Comparison of ENCODE assay signal across 1 cellular context in genomic region chr5:131795879-131796792, GRCh38.
TF ChIP-seq lines count a peak whose summit lies in the region.

No MANE protein-coding gene starts in this region.

TF ChIP-seq in HepG2, 621 proteins besides CTCF, POLR2A, EP300 and RAD21 (continued from another document and continues in another):
- TF ChIP-seq ZBTB34 (CRISPR knock-in tag; IDR thresholded peaks at IDR 0.05) (no peak), ZNF639 (CRISPR knock-in tag; conservative IDR thresholded peaks at IDR 0.05) (no peak), ZNF678 (CRISPR knock-in tag; IDR thresholded peaks at IDR 0.05) (no peak), ZFP37 (CRISPR knock-in tag; IDR thresholded peaks at IDR 0.05; ENCODE audit: borderline replicate concordance) (no peak), ZNF713 (CRISPR knock-in tag; IDR thresholded peaks at IDR 0.05) (no peak), MLX (CRISPR knock-in tag; IDR thresholded peaks at IDR 0.05) (no peak), FOXO4 (CRISPR knock-in tag; conservative IDR thresholded peaks at IDR 0.05) (0 out of 2 replicates have a peak, but pooled peaks have one; percentile 74), ZNF34 (CRISPR knock-in tag; IDR thresholded peaks at IDR 0.05; ENCODE audit: borderline replicate concordance) (no peak), ZMAT5 (CRISPR knock-in tag; IDR thresholded peaks at IDR 0.05; ENCODE audit: borderline replicate concordance, low read depth) (no peak), DZIP1 (CRISPR knock-in tag; IDR thresholded peaks at IDR 0.05) (no peak), ZNF652 (CRISPR knock-in tag; IDR thresholded peaks at IDR 0.05; ENCODE audit: borderline replicate concordance, low read depth) (no peak), ZNF589 (CRISPR knock-in tag; conservative IDR thresholded peaks at IDR 0.05) (peak; percentile 16; the same call in 1 of the 2 replicates), YEATS2 (CRISPR knock-in tag; IDR thresholded peaks at IDR 0.05; ENCODE audit: borderline replicate concordance) (no peak), FOSL1 (CRISPR knock-in tag; IDR thresholded peaks at IDR 0.05; ENCODE audit: borderline replicate concordance) (no peak), ZNF275 (CRISPR knock-in tag; IDR thresholded peaks at IDR 0.05; ENCODE audit: borderline replicate concordance) (no peak; the same call in 1 of the 2 replicates), ZBTB3 (CRISPR knock-in tag; IDR thresholded peaks at IDR 0.05; ENCODE audit: borderline replicate concordance, low read depth) (no peak), MATR3 (CRISPR knock-in tag; IDR thresholded peaks at IDR 0.05) (no peak), ZNF775 (CRISPR knock-in tag; IDR thresholded peaks at IDR 0.05; ENCODE audit: borderline replicate concordance) (no peak), SPEN (CRISPR knock-in tag; IDR thresholded peaks at IDR 0.05; ENCODE audit: low read depth) (no peak), ASH2L (IDR thresholded peaks at IDR 0.05; ENCODE audit: insufficient read length, low read depth, low read length) (peak; percentile 76), MLXIP (CRISPR knock-in tag; IDR thresholded peaks at IDR 0.05; ENCODE audit: borderline replicate concordance) (no peak), ZNF687 (CRISPR knock-in tag; IDR thresholded peaks at IDR 0.05) (no peak), MXD4 (CRISPR knock-in tag; IDR thresholded peaks at IDR 0.05) (no peak), MED13 (CRISPR knock-in tag; IDR thresholded peaks at IDR 0.05) (no peak), BCL6 (CRISPR knock-in tag; IDR thresholded peaks at IDR 0.05) (no peak), ZNF574 (CRISPR knock-in tag; IDR thresholded peaks at IDR 0.05) (no peak), YY1 (IDR thresholded peaks at IDR 0.05; ENCODE audit: insufficient read depth, insufficient replicate concordance, low read depth, low read length) (no peak), SMYD3 (CRISPR knock-in tag; IDR thresholded peaks at IDR 0.05) (no peak), ZNF747 (CRISPR knock-in tag; IDR thresholded peaks at IDR 0.05; ENCODE audit: borderline replicate concordance) (no peak), CBX1 (IDR thresholded peaks at IDR 0.05; ENCODE audit: low read depth) (no peak), TBL1XR1 (IDR thresholded peaks at IDR 0.05; ENCODE audit: borderline replicate concordance, low read length, partially characterized antibody) (no peak), CHD4 (IDR thresholded peaks at IDR 0.05; ENCODE audit: borderline replicate concordance, low read length) (no peak), ZFP90 (CRISPR knock-in tag; IDR thresholded peaks at IDR 0.05; ENCODE audit: borderline replicate concordance) (no peak), ELK4 (CRISPR knock-in tag; IDR thresholded peaks at IDR 0.05; ENCODE audit: borderline replicate concordance) (no peak), GPN1 (CRISPR knock-in tag; IDR thresholded peaks at IDR 0.05; ENCODE audit: borderline replicate concordance) (no peak), ZNF362 (CRISPR knock-in tag; IDR thresholded peaks at IDR 0.05; ENCODE audit: borderline replicate concordance) (no peak)
